Comparison of ENCODE assay signal across 1 cellular context in the genomic region with DNA sequence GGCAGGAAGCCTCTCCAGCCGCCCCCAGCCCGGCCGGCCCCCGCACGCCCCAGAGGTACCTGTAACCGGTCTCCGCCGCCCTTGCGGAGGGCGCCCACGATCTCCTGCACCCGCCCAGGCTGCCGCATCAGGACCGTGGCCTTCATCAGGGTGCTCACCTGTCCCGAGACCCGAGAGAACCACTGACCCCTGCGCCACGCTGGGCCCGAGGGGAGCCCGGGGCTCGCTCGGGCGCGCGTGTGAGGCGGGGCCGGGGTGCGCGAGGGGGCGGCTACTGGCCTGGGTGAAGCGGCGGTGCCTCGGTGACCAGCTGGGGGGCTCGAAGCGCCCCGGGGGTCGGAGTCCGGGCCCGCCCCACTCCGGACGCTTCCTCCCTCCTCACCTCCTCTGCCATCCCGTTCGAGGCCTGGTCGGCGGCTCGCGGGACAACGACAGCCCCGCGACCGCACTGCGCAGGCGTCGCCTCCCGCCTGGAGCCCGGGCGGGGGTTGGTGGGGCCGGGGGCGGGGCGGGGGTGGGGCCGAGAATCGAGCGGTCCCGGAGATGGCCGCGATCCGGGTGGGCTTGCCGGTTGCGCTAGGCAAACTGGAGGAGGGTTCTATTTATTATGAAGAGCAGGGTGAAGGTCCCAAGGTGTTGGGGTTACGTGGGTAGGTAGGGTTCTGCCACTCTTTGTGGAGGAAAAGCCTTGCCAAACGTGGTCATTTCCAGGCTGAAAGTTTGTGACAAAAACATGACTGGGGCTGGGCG.
A peak's percentile ranks its signal among the peaks of the same experiment; 100 is the strongest.
TF ChIP-seq lines count a peak whose summit lies in the region.

A gene (minus strand): TSS at position 433 of the 750 bp plus-strand sequence. CDS start 39 bp downstream, at position 394.

TF ChIP-seq in HepG2, 621 proteins besides CTCF, POLR2A, EP300 and RAD21 (continued from another document and continues in another):
- TF ChIP-seq, protein P1, sequence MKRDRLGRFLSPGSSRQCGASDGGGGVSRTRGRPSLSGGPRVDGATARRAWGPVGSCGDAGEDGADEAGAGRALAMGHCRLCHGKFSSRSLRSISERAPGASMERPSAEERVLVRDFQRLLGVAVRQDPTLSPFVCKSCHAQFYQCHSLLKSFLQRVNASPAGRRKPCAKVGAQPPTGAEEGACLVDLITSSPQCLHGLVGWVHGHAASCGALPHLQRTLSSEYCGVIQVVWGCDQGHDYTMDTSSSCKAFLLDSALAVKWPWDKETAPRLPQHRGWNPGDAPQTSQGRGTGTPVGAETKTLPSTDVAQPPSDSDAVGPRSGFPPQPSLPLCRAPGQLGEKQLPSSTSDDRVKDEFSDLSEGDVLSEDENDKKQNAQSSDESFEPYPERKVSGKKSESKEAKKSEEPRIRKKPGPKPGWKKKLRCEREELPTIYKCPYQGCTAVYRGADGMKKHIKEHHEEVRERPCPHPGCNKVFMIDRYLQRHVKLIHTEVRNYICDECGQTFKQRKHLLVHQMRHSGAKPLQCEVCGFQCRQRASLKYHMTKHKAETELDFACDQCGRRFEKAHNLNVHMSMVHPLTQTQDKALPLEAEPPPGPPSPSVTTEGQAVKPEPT (CRISPR knock-in tag; IDR thresholded peaks at IDR 0.05; ENCODE audit: low read depth): no peak
- TF ChIP-seq ARHGAP35 (CRISPR knock-in tag; IDR thresholded peaks at IDR 0.05; ENCODE audit: borderline replicate concordance): peak; percentile 64
- no peak for TF ChIP-seq KDM1A (CRISPR knock-in tag; IDR thresholded peaks at IDR 0.05)
- TF ChIP-seq, protein P2, sequence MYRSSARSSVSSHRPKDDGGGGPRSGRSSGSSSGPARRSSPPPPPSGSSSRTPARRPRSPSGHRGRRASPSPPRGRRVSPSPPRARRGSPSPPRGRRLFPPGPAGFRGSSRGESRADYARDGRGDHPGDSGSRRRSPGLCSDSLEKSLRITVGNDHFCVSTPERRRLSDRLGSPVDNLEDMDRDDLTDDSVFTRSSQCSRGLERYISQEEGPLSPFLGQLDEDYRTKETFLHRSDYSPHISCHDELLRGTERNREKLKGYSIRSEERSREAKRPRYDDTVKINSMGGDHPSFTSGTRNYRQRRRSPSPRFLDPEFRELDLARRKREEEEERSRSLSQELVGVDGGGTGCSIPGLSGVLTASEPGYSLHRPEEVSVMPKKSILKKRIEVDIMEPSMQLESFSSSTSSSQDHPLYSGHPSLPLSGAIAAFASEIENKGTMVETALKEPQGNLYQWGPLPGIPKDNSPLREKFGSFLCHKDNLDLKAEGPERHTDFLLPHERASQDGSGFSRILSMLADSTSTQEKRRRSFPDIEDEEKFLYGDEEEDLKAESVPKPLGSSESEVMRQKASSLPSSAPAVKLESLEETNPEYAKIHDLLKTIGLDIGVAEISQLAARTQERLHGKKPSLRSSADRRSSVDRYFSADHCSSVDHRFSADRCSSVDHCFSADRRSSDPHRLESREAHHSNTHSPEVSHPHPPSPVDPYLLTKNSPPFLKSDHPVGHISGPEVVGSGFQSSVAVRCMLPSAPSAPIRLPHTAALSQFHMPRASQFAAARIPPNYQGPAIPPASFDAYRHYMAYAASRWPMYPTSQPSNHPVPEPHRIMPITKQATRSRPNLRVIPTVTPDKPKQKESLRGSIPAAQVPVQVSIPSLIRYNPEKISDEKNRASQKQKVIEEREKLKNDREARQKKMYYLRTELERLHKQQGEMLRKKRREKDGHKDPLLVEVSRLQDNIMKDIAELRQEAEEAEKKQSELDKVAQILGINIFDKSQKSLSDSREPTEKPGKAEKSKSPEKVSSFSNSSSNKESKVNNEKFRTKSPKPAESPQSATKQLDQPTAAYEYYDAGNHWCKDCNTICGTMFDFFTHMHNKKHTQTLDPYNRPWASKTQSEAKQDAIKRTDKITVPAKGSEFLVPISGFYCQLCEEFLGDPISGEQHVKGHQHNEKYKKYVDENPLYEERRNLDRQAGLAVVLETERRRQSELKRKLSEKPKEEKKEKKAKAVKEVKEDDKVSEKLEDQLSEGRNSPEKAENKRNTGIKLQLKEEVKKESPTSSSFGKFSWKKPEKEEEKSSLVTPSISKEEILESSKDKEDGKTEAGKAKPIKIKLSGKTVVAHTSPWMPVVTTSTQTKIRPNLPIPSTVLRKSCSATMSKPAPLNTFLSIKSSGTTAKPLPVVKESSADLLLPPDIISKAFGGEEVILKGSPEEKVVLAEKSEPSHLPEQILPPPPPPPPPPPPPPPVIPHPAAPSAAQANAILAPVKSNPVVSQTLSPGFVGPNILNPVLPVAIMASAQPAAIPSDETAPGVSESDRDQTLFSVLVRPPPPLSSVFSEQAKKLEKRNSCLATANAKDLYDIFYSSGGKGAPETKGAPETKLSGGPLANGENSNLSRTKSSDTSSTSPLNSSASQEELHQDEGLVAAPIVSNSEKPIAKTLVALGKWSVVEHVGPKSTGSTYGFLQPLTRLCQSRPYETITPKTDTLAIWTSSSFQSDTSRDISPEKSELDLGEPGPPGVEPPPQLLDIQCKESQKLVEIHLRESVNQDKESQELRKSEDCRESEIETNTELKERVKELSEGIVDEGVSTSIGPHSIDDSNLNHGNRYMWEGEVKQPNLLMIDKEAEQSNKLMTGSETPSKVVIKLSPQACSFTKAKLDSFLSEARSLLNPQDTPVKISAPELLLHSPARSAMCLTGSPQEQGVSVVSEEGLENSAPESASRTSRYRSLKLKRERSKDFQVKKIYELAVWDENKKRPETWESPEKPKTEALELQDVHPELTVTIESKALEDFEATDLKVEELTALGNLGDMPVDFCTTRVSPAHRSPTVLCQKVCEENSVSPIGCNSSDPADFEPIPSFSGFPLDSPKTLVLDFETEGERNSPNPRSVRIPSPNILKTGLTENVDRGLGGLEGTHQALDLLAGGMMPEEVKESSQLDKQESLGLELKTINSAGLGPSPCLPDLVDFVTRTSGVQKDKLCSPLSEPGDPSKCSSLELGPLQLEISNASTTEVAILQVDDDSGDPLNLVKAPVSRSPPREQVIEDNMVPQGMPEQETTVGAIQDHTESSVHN (CRISPR knock-in tag; IDR thresholded peaks at IDR 0.05): no peak
- TF ChIP-seq, protein P3, sequence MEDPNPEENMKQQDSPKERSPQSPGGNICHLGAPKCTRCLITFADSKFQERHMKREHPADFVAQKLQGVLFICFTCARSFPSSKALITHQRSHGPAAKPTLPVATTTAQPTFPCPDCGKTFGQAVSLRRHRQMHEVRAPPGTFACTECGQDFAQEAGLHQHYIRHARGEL (CRISPR knock-in tag; IDR thresholded peaks at IDR 0.05): no peak
- TF ChIP-seq NFYC (CRISPR knock-in tag; IDR thresholded peaks at IDR 0.05): no peak
- TF ChIP-seq, protein P4, sequence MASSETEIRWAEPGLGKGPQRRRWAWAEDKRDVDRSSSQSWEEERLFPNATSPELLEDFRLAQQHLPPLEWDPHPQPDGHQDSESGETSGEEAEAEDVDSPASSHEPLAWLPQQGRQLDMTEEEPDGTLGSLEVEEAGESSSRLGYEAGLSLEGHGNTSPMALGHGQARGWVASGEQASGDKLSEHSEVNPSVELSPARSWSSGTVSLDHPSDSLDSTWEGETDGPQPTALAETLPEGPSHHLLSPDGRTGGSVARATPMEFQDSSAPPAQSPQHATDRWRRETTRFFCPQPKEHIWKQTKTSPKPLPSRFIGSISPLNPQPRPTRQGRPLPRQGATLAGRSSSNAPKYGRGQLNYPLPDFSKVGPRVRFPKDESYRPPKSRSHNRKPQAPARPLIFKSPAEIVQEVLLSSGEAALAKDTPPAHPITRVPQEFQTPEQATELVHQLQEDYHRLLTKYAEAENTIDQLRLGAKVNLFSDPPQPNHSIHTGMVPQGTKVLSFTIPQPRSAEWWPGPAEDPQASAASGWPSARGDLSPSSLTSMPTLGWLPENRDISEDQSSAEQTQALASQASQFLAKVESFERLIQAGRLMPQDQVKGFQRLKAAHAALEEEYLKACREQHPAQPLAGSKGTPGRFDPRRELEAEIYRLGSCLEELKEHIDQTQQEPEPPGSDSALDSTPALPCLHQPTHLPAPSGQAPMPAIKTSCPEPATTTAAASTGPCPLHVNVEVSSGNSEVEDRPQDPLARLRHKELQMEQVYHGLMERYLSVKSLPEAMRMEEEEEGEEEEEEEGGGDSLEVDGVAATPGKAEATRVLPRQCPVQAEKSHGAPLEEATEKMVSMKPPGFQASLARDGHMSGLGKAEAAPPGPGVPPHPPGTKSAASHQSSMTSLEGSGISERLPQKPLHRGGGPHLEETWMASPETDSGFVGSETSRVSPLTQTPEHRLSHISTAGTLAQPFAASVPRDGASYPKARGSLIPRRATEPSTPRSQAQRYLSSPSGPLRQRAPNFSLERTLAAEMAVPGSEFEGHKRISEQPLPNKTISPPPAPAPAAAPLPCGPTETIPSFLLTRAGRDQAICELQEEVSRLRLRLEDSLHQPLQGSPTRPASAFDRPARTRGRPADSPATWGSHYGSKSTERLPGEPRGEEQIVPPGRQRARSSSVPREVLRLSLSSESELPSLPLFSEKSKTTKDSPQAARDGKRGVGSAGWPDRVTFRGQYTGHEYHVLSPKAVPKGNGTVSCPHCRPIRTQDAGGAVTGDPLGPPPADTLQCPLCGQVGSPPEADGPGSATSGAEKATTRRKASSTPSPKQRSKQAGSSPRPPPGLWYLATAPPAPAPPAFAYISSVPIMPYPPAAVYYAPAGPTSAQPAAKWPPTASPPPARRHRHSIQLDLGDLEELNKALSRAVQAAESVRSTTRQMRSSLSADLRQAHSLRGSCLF (CRISPR knock-in tag; IDR thresholded peaks at IDR 0.05; ENCODE audit: borderline replicate concordance): no peak
- peak; percentile 93 for TF ChIP-seq ZFY (CRISPR knock-in tag; IDR thresholded peaks at IDR 0.05)
- peak; percentile 64 for TF ChIP-seq NFKB2 (CRISPR knock-in tag; IDR thresholded peaks at IDR 0.05; ENCODE audit: borderline replicate concordance)
- TF ChIP-seq, protein P5, sequence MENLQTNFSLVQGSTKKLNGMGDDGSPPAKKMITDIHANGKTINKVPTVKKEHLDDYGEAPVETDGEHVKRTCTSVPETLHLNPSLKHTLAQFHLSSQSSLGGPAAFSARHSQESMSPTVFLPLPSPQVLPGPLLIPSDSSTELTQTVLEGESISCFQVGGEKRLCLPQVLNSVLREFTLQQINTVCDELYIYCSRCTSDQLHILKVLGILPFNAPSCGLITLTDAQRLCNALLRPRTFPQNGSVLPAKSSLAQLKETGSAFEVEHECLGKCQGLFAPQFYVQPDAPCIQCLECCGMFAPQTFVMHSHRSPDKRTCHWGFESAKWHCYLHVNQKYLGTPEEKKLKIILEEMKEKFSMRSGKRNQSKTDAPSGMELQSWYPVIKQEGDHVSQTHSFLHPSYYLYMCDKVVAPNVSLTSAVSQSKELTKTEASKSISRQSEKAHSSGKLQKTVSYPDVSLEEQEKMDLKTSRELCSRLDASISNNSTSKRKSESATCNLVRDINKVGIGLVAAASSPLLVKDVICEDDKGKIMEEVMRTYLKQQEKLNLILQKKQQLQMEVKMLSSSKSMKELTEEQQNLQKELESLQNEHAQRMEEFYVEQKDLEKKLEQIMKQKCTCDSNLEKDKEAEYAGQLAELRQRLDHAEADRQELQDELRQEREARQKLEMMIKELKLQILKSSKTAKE (CRISPR knock-in tag; IDR thresholded peaks at IDR 0.05; ENCODE audit: borderline replicate concordance): no peak
- TF ChIP-seq TBX3 (IDR thresholded peaks at IDR 0.05; ENCODE audit: borderline replicate concordance): no peak
- TF ChIP-seq ZNF33B (CRISPR knock-in tag; IDR thresholded peaks at IDR 0.05): peak; percentile 74
- TF ChIP-seq CBFB (CRISPR knock-in tag; IDR thresholded peaks at IDR 0.05): no peak
- no peak for TF ChIP-seq SRSF1 (optimal IDR thresholded peaks at IDR 0.05; ENCODE audit: low read depth, low read length)
- TF ChIP-seq ZNF768 (CRISPR knock-in tag; IDR thresholded peaks at IDR 0.05): peak; percentile 73; the same call in 1 of the 2 replicates
- no peak for TF ChIP-seq TBL1XR1 (IDR thresholded peaks at IDR 0.05; ENCODE audit: borderline replicate concordance, low read length, partially characterized antibody)
- TF ChIP-seq, protein P6, sequence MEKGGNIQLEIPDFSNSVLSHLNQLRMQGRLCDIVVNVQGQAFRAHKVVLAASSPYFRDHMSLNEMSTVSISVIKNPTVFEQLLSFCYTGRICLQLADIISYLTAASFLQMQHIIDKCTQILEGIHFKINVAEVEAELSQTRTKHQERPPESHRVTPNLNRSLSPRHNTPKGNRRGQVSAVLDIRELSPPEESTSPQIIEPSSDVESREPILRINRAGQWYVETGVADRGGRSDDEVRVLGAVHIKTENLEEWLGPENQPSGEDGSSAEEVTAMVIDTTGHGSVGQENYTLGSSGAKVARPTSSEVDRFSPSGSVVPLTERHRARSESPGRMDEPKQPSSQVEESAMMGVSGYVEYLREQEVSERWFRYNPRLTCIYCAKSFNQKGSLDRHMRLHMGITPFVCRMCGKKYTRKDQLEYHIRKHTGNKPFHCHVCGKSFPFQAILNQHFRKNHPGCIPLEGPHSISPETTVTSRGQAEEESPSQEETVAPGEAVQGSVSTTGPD (CRISPR knock-in tag; IDR thresholded peaks at IDR 0.05): no peak
- no peak for TF ChIP-seq STAG1 (CRISPR knock-in tag; IDR thresholded peaks at IDR 0.05)
- no peak for TF ChIP-seq ZFP1 (CRISPR knock-in tag; IDR thresholded peaks at IDR 0.05)
- TF ChIP-seq, protein P7, sequence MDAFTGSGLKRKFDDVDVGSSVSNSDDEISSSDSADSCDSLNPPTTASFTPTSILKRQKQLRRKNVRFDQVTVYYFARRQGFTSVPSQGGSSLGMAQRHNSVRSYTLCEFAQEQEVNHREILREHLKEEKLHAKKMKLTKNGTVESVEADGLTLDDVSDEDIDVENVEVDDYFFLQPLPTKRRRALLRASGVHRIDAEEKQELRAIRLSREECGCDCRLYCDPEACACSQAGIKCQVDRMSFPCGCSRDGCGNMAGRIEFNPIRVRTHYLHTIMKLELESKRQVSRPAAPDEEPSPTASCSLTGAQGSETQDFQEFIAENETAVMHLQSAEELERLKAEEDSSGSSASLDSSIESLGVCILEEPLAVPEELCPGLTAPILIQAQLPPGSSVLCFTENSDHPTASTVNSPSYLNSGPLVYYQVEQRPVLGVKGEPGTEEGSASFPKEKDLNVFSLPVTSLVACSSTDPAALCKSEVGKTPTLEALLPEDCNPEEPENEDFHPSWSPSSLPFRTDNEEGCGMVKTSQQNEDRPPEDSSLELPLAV (CRISPR knock-in tag; conservative IDR thresholded peaks at IDR 0.05; ENCODE audit: low read depth): no peak
- TF ChIP-seq, protein P8, sequence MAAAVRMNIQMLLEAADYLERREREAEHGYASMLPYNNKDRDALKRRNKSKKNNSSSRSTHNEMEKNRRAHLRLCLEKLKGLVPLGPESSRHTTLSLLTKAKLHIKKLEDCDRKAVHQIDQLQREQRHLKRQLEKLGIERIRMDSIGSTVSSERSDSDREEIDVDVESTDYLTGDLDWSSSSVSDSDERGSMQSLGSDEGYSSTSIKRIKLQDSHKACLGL (CRISPR knock-in tag; IDR thresholded peaks at IDR 0.05): peak; percentile 84
- peak; percentile 36; the same call in 1 of the 2 replicates for TF ChIP-seq SALL1 (CRISPR knock-in tag; IDR thresholded peaks at IDR 0.05)
- TF ChIP-seq, protein P9, sequence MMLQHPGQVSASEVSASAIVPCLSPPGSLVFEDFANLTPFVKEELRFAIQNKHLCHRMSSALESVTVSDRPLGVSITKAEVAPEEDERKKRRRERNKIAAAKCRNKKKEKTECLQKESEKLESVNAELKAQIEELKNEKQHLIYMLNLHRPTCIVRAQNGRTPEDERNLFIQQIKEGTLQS (CRISPR knock-in tag; IDR thresholded peaks at IDR 0.05): no peak
- TF ChIP-seq, protein P10, sequence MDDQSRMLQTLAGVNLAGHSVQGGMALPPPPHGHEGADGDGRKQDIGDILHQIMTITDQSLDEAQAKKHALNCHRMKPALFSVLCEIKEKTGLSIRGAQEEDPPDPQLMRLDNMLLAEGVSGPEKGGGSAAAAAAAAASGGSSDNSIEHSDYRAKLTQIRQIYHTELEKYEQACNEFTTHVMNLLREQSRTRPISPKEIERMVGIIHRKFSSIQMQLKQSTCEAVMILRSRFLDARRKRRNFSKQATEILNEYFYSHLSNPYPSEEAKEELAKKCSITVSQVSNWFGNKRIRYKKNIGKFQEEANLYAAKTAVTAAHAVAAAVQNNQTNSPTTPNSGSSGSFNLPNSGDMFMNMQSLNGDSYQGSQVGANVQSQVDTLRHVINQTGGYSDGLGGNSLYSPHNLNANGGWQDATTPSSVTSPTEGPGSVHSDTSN (CRISPR knock-in tag; IDR thresholded peaks at IDR 0.05; ENCODE audit: borderline replicate concordance): no peak
- no peak; the same call in 1 of the 2 replicates for TF ChIP-seq PPARG (CRISPR knock-in tag; conservative IDR thresholded peaks at IDR 0.05)
- TF ChIP-seq MYNN (CRISPR knock-in tag; IDR thresholded peaks at IDR 0.05; ENCODE audit: low read depth): no peak
- no peak for TF ChIP-seq NR3C1 (CRISPR knock-in tag; IDR thresholded peaks at IDR 0.05)
- no peak for TF ChIP-seq FOSL2 (CRISPR knock-in tag; IDR thresholded peaks at IDR 0.05)
